ENCODE assay signal across 28 cellular contexts in the genomic region with DNA sequence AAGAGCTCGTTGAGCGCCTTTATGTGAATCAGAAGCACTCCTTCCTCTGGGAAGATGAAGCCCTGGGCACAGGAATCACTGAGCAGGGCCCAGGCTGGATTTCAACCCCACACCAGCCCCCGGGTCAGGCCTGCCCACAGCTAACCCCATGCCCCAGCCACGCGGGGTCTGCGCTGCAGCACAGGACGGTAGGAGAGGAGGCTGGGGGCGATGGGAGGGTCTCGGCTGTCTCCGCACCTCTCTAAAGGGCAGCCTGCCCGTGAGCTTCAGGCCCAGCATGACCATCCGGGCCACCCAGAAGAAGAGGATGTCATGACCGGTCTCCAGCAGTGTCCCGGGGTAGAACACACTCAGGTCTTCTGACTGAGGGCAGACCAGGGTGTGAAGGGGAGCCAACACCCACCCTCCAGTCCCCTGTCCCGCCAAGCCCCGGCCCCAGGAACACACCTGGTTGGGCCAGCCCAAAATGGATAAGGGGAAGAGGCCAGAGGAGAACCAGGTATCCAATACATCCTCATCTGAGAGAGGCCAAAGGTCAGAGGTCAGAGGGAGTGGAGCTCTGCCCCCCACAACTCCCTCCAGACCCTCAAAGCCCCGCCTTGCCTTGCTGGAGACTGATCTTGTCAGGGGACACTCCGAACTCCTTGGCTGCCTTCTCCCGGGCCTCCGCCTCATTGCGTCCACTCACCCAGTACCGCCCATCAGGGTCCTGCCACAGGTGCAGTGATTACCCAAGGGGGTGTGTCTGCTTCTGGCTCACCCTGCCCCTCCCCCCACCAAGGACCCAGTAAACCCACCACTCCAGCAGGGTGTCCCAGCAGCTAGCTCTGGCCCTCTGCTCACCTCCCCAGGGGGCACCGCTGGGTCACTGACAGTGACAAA. TPM values are rescaled to one million over a fixed set of nuclear protein-coding genes. Genes with fewer than 3 reads are reported as not detected.
"Had no signal": no experiment of that assay in that cellular context is flagged by ENCODE, and none has a peak within 500 bp of the region (broad histone marks: within the 10 kb centered on the region; RNA-seq: fewer than 3 reads in every experiment).

No MANE protein-coding gene starts in this region.

- H3K36me3 Mint-ChIP-seq: natural killer cell had no signal

- ATAC-seq: natural killer cell, pancreas, T-helper 17 cell had no signal

- H3K27ac Mint-ChIP-seq: activated CD4-positive, alpha-beta memory T cell treated with anti-CD3 and anti-CD28 coated beads, Interleukin-2, amount 10 ng/mL, durations not matched to agents 7 days and 5 days; activated CD4-positive, alpha-beta T cell treated with anti-CD3 and anti-CD28 coated beads, Interleukin-2, amount 10 ng/mL, durations not matched to agents 24 days and 14 days; activated naive CD4-positive, alpha-beta T cell treated with anti-CD3 and anti-CD28 coated beads, Interleukin-2, amount 10 ng/mL, durations not matched to agents 7 days and 5 days; activated naive CD8-positive, alpha-beta T cell treated with anti-CD3 and anti-CD28 coated beads, Interleukin-2, amount 10 ng/mL, durations not matched to agents 7 days and 5 days; activated T-cell treated with anti-CD3 and anti-CD28 coated beads, Interleukin-2, amount 50 U/mL, for 24 hours; natural killer cell; T-helper 17 cell had no signal

- DNase-seq: activated CD4-positive, alpha-beta memory T cell treated with anti-CD3 and anti-CD28 coated beads, Interleukin-2, amount 10 ng/mL, durations not matched to agents 7 days and 5 days; activated CD4-positive, alpha-beta T cell treated with anti-CD3 and anti-CD28 coated beads, Interleukin-2, amount 10 ng/mL, durations not matched to agents 24 days and 14 days; activated CD4-positive, CD25-positive, alpha-beta regulatory T cell treated with anti-CD3 and anti-CD28 coated beads, Interleukin-2, amount 50 U/mL, for 72 hours; activated CD8-positive, alpha-beta memory T cell treated with anti-CD3 and anti-CD28 coated beads, Interleukin-2, amount 50 U/mL, for 48 hours; activated gamma-delta T cell; activated naive CD4-positive, alpha-beta T cell treated with anti-CD3 and anti-CD28 coated beads, Interleukin-2, amount 10 ng/mL, durations not matched to agents 7 days and 5 days; activated naive CD8-positive, alpha-beta T cell treated with anti-CD3 and anti-CD28 coated beads, Interleukin-2, amount 10 ng/mL, durations not matched to agents 7 days and 5 days; activated T-cell treated with anti-CD3 and anti-CD28 coated beads, Interleukin-2, amount 50 U/mL, for 24 hours; central memory CD4-positive, alpha-beta T cell; dermis blood vessel endothelial cell; effector CD4-positive, alpha-beta T cell; esophagus squamous epithelium; foreskin melanocyte; left ventricle myocardium inferior; mesendoderm; natural killer cell; retina; stimulated activated CD4-positive, alpha-beta T cell treated with anti-CD3 and anti-CD28 coated beads, Interleukin-15, amount 100 ng/mL, for 24 hours; stimulated activated CD4-positive, alpha-beta T cell treated with anti-CD3 and anti-CD28 coated beads, Interleukin-2, amount 100 ng/mL, for 24 hours; stimulated activated naive CD4-positive, alpha-beta T cell treated with Interleukin-2 at 50 U/mL for 16 hours; T-helper 17 cell; transverse colon had no signal

- H3K9me3 Mint-ChIP-seq: activated CD4-positive, alpha-beta memory T cell treated with anti-CD3 and anti-CD28 coated beads, Interleukin-2, amount 10 ng/mL, durations not matched to agents 7 days and 5 days; activated CD4-positive, alpha-beta T cell treated with anti-CD3 and anti-CD28 coated beads, Interleukin-2, amount 10 ng/mL, durations not matched to agents 24 days and 14 days; activated naive CD4-positive, alpha-beta T cell treated with anti-CD3 and anti-CD28 coated beads, Interleukin-2, amount 10 ng/mL, durations not matched to agents 7 days and 5 days; activated naive CD8-positive, alpha-beta T cell treated with anti-CD3 and anti-CD28 coated beads, Interleukin-2, amount 10 ng/mL, durations not matched to agents 7 days and 5 days; activated T-cell treated with anti-CD3 and anti-CD28 coated beads, Interleukin-2, amount 50 U/mL, for 24 hours; natural killer cell had no signal

- H3K27me3 Mint-ChIP-seq: activated CD4-positive, alpha-beta memory T cell treated with anti-CD3 and anti-CD28 coated beads, Interleukin-2, amount 10 ng/mL, durations not matched to agents 7 days and 5 days; activated CD4-positive, alpha-beta T cell treated with anti-CD3 and anti-CD28 coated beads, Interleukin-2, amount 10 ng/mL, durations not matched to agents 24 days and 14 days; activated naive CD4-positive, alpha-beta T cell treated with anti-CD3 and anti-CD28 coated beads, Interleukin-2, amount 10 ng/mL, durations not matched to agents 7 days and 5 days; activated naive CD8-positive, alpha-beta T cell treated with anti-CD3 and anti-CD28 coated beads, Interleukin-2, amount 10 ng/mL, durations not matched to agents 7 days and 5 days; activated T-cell treated with anti-CD3 and anti-CD28 coated beads, Interleukin-2, amount 50 U/mL, for 24 hours; T-helper 17 cell had no signal

- H3K4me2 ChIP-seq: smooth muscle cell had no signal

- H3K4me3 Mint-ChIP-seq: activated CD4-positive, alpha-beta memory T cell treated with anti-CD3 and anti-CD28 coated beads, Interleukin-2, amount 10 ng/mL, durations not matched to agents 7 days and 5 days; activated CD4-positive, alpha-beta T cell treated with anti-CD3 and anti-CD28 coated beads, Interleukin-2, amount 10 ng/mL, durations not matched to agents 24 days and 14 days; activated naive CD4-positive, alpha-beta T cell treated with anti-CD3 and anti-CD28 coated beads, Interleukin-2, amount 10 ng/mL, durations not matched to agents 7 days and 5 days; activated naive CD8-positive, alpha-beta T cell treated with anti-CD3 and anti-CD28 coated beads, Interleukin-2, amount 10 ng/mL, durations not matched to agents 7 days and 5 days; activated T-cell treated with anti-CD3 and anti-CD28 coated beads, Interleukin-2, amount 50 U/mL, for 24 hours; natural killer cell; T-helper 17 cell had no signal

- H3K27me3 ChIP-seq: esophagus squamous epithelium, pancreas, transverse colon had no signal

- FAIRE-seq: colon, pancreas, urothelium cell line had no signal

- H3K9me3 ChIP-seq: esophagus squamous epithelium, left ventricle myocardium inferior, pancreas, prostate gland, transverse colon had no signal

- H3K4me1 ChIP-seq: prostate gland had no signal

- H3K27ac ChIP-seq: esophagus squamous epithelium, left ventricle myocardium inferior, pancreas, prostate gland, transverse colon had no signal

- H3K4me3 ChIP-seq: esophagus squamous epithelium, left ventricle myocardium inferior, lung, pancreas, prostate gland, smooth muscle cell, transverse colon had no signal

RNA-seq across cellular contexts. Expression of a gene that starts 19.0 kb away (rescaled TPM):
- total RNA-seq: left ventricle myocardium inferior, smooth muscle cell had no signal
